8 cellular contexts compared by ENCODE assay signal in genomic region chr15:77507151-77507847, GRCh38.
DNase-seq lines count a peak whose midpoint lies in the region; ATAC-seq, FAIRE-seq and TF ChIP-seq lines count a peak whose summit lies in the region.

No MANE protein-coding gene starts in this region.

- CTCF ChIA-PET in H1 (lab: Charles Lee; ENCODE audit: partially characterized antibody): interaction anchor here (0.6 to 7.7 kb wide), 9 partner anchors 10 to 389 kb away, joined by 3 to 72 read pairs (median 8); no protein-coding TSS in a partner anchor

- TF ChIP-seq CTCF in H1 (IDR thresholded peaks at IDR 0.05; ENCODE audit: control extremely low read depth in 1 of 3, insufficient read depth in 1 of 3, low read depth in 1 of 3, low read length in 3 of 3): no peak
- no peak for TF ChIP-seq CTCF in upper lobe of right lung (IDR thresholded peaks at IDR 0.05)

- H4K5ac ChIP-seq in H1 (ENCODE audit: insufficient read length, low read depth, low read length): no peak overlapping the region

- H3K23ac ChIP-seq in H1 (ENCODE audit: insufficient read length): no peak overlapping the region

- no peak for TF ChIP-seq POLR2A in H1 (IDR thresholded peaks at IDR 0.05; ENCODE audit: control extremely low read depth in 1 of 2, low read depth in 2 of 2, low read length in 2 of 2)

- no peak for FAIRE-seq in H1 (lab: Jason Lieb, UNC)

- H4K20me1 ChIP-seq in H1 (replicated peaks in 1 of 2; ENCODE audit: control insufficient read depth in 1 of 2, insufficient read depth in 2 of 2, low read length in 2 of 2): no peaks in the 10 kb centered on the region

- peak overlapping the region; percentile 33; the same call in 1 of the 2 replicates for H2AK5ac ChIP-seq in H1 (ENCODE audit: low read depth, low read length)

- H3K4me2 ChIP-seq in H1 (ENCODE audit: insufficient read depth in 1 of 2, low read depth in 2 of 2, low read length in 2 of 2): no peak overlapping the region

- H2BK12ac ChIP-seq in H1 (ENCODE audit: low read depth, low read length): no peak overlapping the region; the same call in 1 of the 2 replicates

- POLR2A ChIA-PET in H1 (lab: Charles Lee; ENCODE audit: partially characterized antibody): interaction anchor here (0.6 to 3.9 kb wide), 5 partner anchors 10 to 403 kb away, joined by 3 to 39 read pairs (median 3); no protein-coding TSS in a partner anchor

- no peak overlapping the region for H3K27ac ChIP-seq in H1 (ENCODE audit: low read depth, low read length)
- peak overlapping the region; percentile 69 to 71 for H3K27ac ChIP-seq in mucosa of rectum (ENCODE audit: low read depth in 2 of 2, low read length in 2 of 2)
- H3K27ac ChIP-seq in upper lobe of right lung: peak overlapping the region; percentile 81

- intact Hi-C loops in upper lobe of right lung (cut with DNase I): no loop called here

- no peak overlapping the region for H3K18ac ChIP-seq in H1 (ENCODE audit: extremely low read depth, low read length)

- 0 out of 2 replicates have a peak overlapping the region, but pooled peaks have one; percentile 25 for H2BK15ac ChIP-seq in H1 (ENCODE audit: low read length)

- H3K36me3 ChIP-seq in H1 (ENCODE audit: control insufficient read depth in 2 of 4, insufficient read depth in 4 of 4, low read length in 3 of 4) (no peaks in the 10 kb centered on the region), mucosa of rectum (ENCODE audit: control insufficient read depth in 2 of 2, insufficient read depth in 2 of 2, low read length in 2 of 2) (no peaks in the 10 kb centered on the region), upper lobe of right lung (no peaks in the 10 kb centered on the region)

- no peaks in the 10 kb centered on the region for H3K79me2 ChIP-seq in H1 (ENCODE audit: control insufficient read depth in 1 of 2, insufficient read depth in 2 of 2, low read length in 2 of 2)

- H3K56ac ChIP-seq in H1 (replicated peaks; ENCODE audit: insufficient read length, low read depth, low read length): no peak overlapping the region

- H2AFZ ChIP-seq in H1 (ENCODE audit: low read length): no peak overlapping the region

- no peak overlapping the region for H3K4ac ChIP-seq in H1 (replicated peaks; ENCODE audit: insufficient read length, low read depth, low read length)

- no peaks in the 10 kb centered on the region; the same call in 1 of the 2 replicates for H3K23me2 ChIP-seq in H1 (ENCODE audit: low read depth, low read length)

- WGBS in H1 (ENCODE audit: extremely low coverage in 1 of 2, insufficient coverage in 1 of 2, insufficient read length in 1 of 2, insufficient replicate concordance in 2 of 2, low coverage in 1 of 2, low lambda C conversion rate in 2 of 2, missing lambda C conversion rate in 1 of 2), 2 experiments: 81% methylated on average over 8 of the region's 8 CpGs; no CpG with 5 or more reads in 1 of the 2 experiments

- TF ChIP-seq EP300 in H1 (IDR thresholded peaks at IDR 0.05; ENCODE audit: borderline replicate concordance in 1 of 2, low read depth in 2 of 2, low read length in 2 of 2): no peak

- H3K9ac ChIP-seq in H1 (replicated peaks in 1 of 4; ENCODE audit: extremely low read depth in 1 of 4, low read depth in 3 of 4, low read length in 3 of 4): no peak overlapping the region
- peak overlapping the region in 1 of 2 donors; percentile 31 for H3K9ac ChIP-seq in mucosa of rectum (ENCODE audit: low read depth in 1 of 2, low read length in 2 of 2)

- H3K4me1 ChIP-seq in H1 (replicated peaks in 1 of 4; ENCODE audit: control insufficient read depth in 3 of 4, insufficient read depth in 4 of 4, low read length in 3 of 4): peaks cover 16 to 33% (median 27%) of the 10 kb centered on the region in 4 experiments
- H3K4me1 ChIP-seq in mucosa of rectum (ENCODE audit: control insufficient read depth in 2 of 2, insufficient read depth in 2 of 2, low read length in 2 of 2): peaks cover 22 to 27% of the 10 kb centered on the region in 2 donors
- peaks cover 39% of the 10 kb centered on the region for H3K4me1 ChIP-seq in upper lobe of right lung

- H2BK5ac ChIP-seq in H1 (ENCODE audit: low read depth, low read length): peak overlapping the region; percentile 6; the same call in 1 of the 2 replicates

- ATAC-seq in upper lobe of right lung: peak; percentile 36
- ATAC-seq in HG03045 (IDR thresholded peaks at IDR 0.05; ENCODE audit: unreplicated experiment): no peak

- H3K14ac ChIP-seq in H1 (ENCODE audit: insufficient read length): no peak overlapping the region

- TF ChIP-seq RAD21 in H1 (IDR thresholded peaks at IDR 0.05 in 1 of 2, conservative IDR thresholded peaks at IDR 0.05 in 1 of 2; ENCODE audit: low read depth in 2 of 2, low read length in 2 of 2): no peak

- peak; percentile 4 for DNase-seq in NCI-H2196 treated with DMSO at 0.1 percent for 48 hours (lab: John Stamatoyannopoulos, UW; ENCODE audit: unreplicated experiment)
- DNase-seq in NCI-H2196 (lab: John Stamatoyannopoulos, UW; ENCODE audit: unreplicated experiment): no peak
- DNase-seq in H1 (ENCODE audit: low read depth in 1 of 2, low spot score in 2 of 2): no peak
- peak; percentile 76 for DNase-seq in upper lobe of right lung
- DNase-seq in kidney glomerular epithelial cell (lab: John Stamatoyannopoulos, UW): no peak
- DNase-seq in GOT3 (lab: John Stamatoyannopoulos, UW): no peak

- H4K8ac ChIP-seq in H1 (ENCODE audit: extremely low read depth, insufficient read depth, low read length): no peak overlapping the region

- H2BK20ac ChIP-seq in H1 (ENCODE audit: low read length): peak overlapping the region; percentile 49; the same call in 1 of the 2 replicates

- H4K91ac ChIP-seq in H1 (replicated peaks; ENCODE audit: insufficient read length, low read length): no peak overlapping the region

- H2BK120ac ChIP-seq in H1 (replicated peaks; ENCODE audit: low read depth, low read length): no peak overlapping the region

- H3K27me3 ChIP-seq in H1 (replicated peaks in 1 of 4; ENCODE audit: control insufficient read depth in 3 of 4, extremely low read depth in 1 of 4, insufficient read depth in 3 of 4, low read length in 3 of 4) (no peaks in the 10 kb centered on the region), mucosa of rectum (ENCODE audit: control insufficient read depth in 2 of 2, insufficient read depth in 2 of 2, low read length in 2 of 2) (no peaks in the 10 kb centered on the region), upper lobe of right lung (no peaks in the 10 kb centered on the region)

- H3K9me3 ChIP-seq in H1 (ENCODE audit: insufficient read depth in 2 of 2, low read depth in 1 of 2, low read length in 1 of 2) (no peaks in the 10 kb centered on the region), mucosa of rectum (ENCODE audit: control insufficient read depth in 2 of 2, low read length in 2 of 2) (no peaks in the 10 kb centered on the region), upper lobe of right lung (no peaks in the 10 kb centered on the region)

- no peaks in the 10 kb centered on the region for H3K79me1 ChIP-seq in H1 (ENCODE audit: low read depth, low read length)

- no peak overlapping the region for H3K4me3 ChIP-seq in H1 (ENCODE audit: extremely low read depth in 1 of 4, insufficient read depth in 2 of 4, low read depth in 3 of 4, low read length in 4 of 4)
- H3K4me3 ChIP-seq in mucosa of rectum (ENCODE audit: low read length in 2 of 2): peak overlapping the region; percentile 14 to 43
- H3K4me3 ChIP-seq in upper lobe of right lung: no peak overlapping the region

TF ChIP-seq in H1, 55 proteins besides CTCF, POLR2A, EP300 and RAD21:
- TF ChIP-seq GABPA (IDR thresholded peaks at IDR 0.05; ENCODE audit: borderline replicate concordance, insufficient read depth, low read length): no peak
- TF ChIP-seq JUN (IDR thresholded peaks at IDR 0.05; ENCODE audit: low read depth, low read length): no peak
- TF ChIP-seq TEAD4 (IDR thresholded peaks at IDR 0.05; ENCODE audit: low read depth, low read length): no peak
- TF ChIP-seq CREB1 (IDR thresholded peaks at IDR 0.05): no peak
- no peak for TF ChIP-seq RBBP5 (IDR thresholded peaks at IDR 0.05; ENCODE audit: borderline replicate concordance, low read depth, low read length)
- TF ChIP-seq E2F6 (IDR thresholded peaks at IDR 0.05): no peak
- TF ChIP-seq GTF2F1 (IDR thresholded peaks at IDR 0.05; ENCODE audit: borderline replicate concordance, low read depth, low read length): no peak
- no peak for TF ChIP-seq TCF12 (IDR thresholded peaks at IDR 0.05; ENCODE audit: low read depth, low read length)

Comparison
In these comparisons a context has a peak if more than half of its experiments do, and no peak if none do; other contexts are left out.
1. DNase-seq: peak in NCI-H2196 treated with DMSO at 0.1 percent for 48 hours (single experiment) and upper lobe of right lung (single experiment); none in NCI-H2196 (single experiment), H1 (0 of 2), kidney glomerular epithelial cell (single experiment) and GOT3 (single experiment).
2. H3K4me3 ChIP-seq: peak in mucosa of rectum (2 of 2); none in H1 (0 of 4) and upper lobe of right lung (single experiment).